ENCODE assay signal across 11 cellular contexts in the genomic region with DNA sequence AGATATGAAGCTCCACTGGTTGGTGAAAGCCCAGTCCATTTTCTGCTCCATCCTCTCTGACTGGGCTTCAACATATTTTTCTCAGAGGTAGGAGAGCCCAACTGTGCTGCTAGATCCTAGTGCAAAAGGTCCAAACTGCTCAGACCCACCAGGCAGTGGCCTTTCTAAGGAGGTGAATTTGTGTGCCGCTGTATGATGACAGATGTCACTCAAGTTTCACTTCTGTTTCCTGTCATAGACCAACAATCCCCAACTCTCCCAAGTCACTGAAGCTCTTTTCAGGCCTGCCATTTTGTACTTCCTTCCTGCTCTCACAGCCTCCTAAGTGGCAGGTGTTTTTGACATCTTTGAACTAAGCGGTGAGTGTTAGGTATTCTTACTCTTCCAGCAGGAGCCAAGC. TPM values are rescaled to one million over a fixed set of nuclear protein-coding genes. Genes with fewer than 3 reads are reported as not detected.
A peak's percentile ranks its signal among the peaks of the same experiment; 100 is the strongest.
DNase-seq lines count a peak whose midpoint lies in the region; ATAC-seq and TF ChIP-seq lines count a peak whose summit lies in the region.
"Had no signal": no experiment of that assay in that cellular context is flagged by ENCODE, and none has a peak within 500 bp of the region (broad histone marks: within the 10 kb centered on the region; RNA-seq: fewer than 3 reads in every experiment).

No MANE protein-coding gene starts in this region.

- H3K4me1 Mint-ChIP-seq in activated CD8-positive, alpha-beta memory T cell treated with anti-CD3 and anti-CD28 coated beads, Interleukin-2, amount 10 ng/mL, durations not matched to agents 7 days and 5 days, result peaks cover 53% of the 10 kb centered on the region

- H3K27me3 Mint-ChIP-seq in activated CD8-positive, alpha-beta memory T cell treated with anti-CD3 and anti-CD28 coated beads, Interleukin-2, amount 10 ng/mL, durations not matched to agents 7 days and 5 days, result peaks cover 7% of the 10 kb centered on the region

- no peak for TF ChIP-seq CTCF in spleen (IDR thresholded peaks at IDR 0.05 in 8 of 11, conservative IDR thresholded peaks at IDR 0.05 in 3 of 11)

- peak overlapping the region in 7 of 8 donors; percentile 41 to 78 (median 60) for H3K27ac ChIP-seq in spleen

- WGBS in spleen, 5 donors, result 15 to 37% (median 32%) methylated on average over 2 of the region's 2 CpGs

- peaks cover 2% of the 10 kb centered on the region for H3K9me3 Mint-ChIP-seq in activated CD8-positive, alpha-beta memory T cell treated with anti-CD3 and anti-CD28 coated beads, Interleukin-2, amount 10 ng/mL, durations not matched to agents 7 days and 5 days (ENCODE audit: low read depth)

- peak overlapping the region; percentile 91 for H3K27ac Mint-ChIP-seq in activated CD8-positive, alpha-beta memory T cell treated with anti-CD3 and anti-CD28 coated beads, Interleukin-2, amount 10 ng/mL, durations not matched to agents 7 days and 5 days
- H3K27ac Mint-ChIP-seq: activated naive CD8-positive, alpha-beta T cell had no signal

- ATAC-seq in activated CD8-positive, alpha-beta memory T cell treated with anti-CD3 and anti-CD28 coated beads, Interleukin-2, amount 10 ng/mL, durations not matched to agents 7 days and 5 days, result peak; percentile 66
- ATAC-seq in GM21723 (IDR thresholded peaks at IDR 0.05; ENCODE audit: unreplicated experiment), result peak; percentile 84
- ATAC-seq in HG03469 (IDR thresholded peaks at IDR 0.05; ENCODE audit: unreplicated experiment), result peak; percentile 70
- no peak for ATAC-seq in sciatic nerve
- ATAC-seq: Panc1 had no signal

- no peak for TF ChIP-seq POLR2A in spleen (IDR thresholded peaks at IDR 0.05)

- intact Hi-C loops in spleen (cut with DNase I; ENCODE audit: low total_unique reads), result no loop called here
- intact Hi-C loops in sciatic nerve (cut with DNase I), result no loop called here

- H3K36me3 Mint-ChIP-seq in activated CD8-positive, alpha-beta memory T cell treated with anti-CD3 and anti-CD28 coated beads, Interleukin-2, amount 10 ng/mL, durations not matched to agents 7 days and 5 days, result peaks cover 10% of the 10 kb centered on the region
- H3K36me3 Mint-ChIP-seq: activated naive CD8-positive, alpha-beta T cell had no signal

- H3K4me3 ChIP-seq in spleen, result no peak overlapping the region

- H3K4me1 ChIP-seq in spleen, result peaks cover 0 to 60% (median 29%) of the 10 kb centered on the region in 6 donors

- CTCF ChIA-PET in activated CD8-positive, alpha-beta memory T cell treated with anti-CD3 and anti-CD28 coated beads, Interleukin-2, amount 10 ng/mL, durations not matched to agents 7 days and 5 days (lab: Charles Lee), result interaction anchor here (1.0 to 4.8 kb wide), 7 partner anchors 12 to 325 kb away, joined by 3 to 49 read pairs (median 5); a partner anchor contains a TSS

- no peaks in the 10 kb centered on the region for H3K36me3 ChIP-seq in spleen

- H3K27me3 ChIP-seq in spleen (replicated peaks in 1 of 7), result peaks cover 0 to 22% (median 4%) of the 10 kb centered on the region in 7 donors

- peak; percentile 59 for DNase-seq in activated CD8-positive, alpha-beta memory T cell treated with anti-CD3 and anti-CD28 coated beads, Interleukin-2, amount 10 ng/mL, durations not matched to agents 7 days and 5 days
- no peak for DNase-seq in activated CD8-positive, alpha-beta memory T cell treated with anti-CD3 and anti-CD28 coated beads, Interleukin-2, amount 50 U/mL, for 4 hours
- DNase-seq in spleen (no peak), sciatic nerve (ENCODE audit: low spot score) (no peak), SKM-1 (lab: John Stamatoyannopoulos, UW; ENCODE audit: unreplicated experiment) (no peak), NCI-H1694 treated with DMSO at 0.1 percent for 48 hours (lab: John Stamatoyannopoulos, UW) (no peak)

- H3K4me3 Mint-ChIP-seq in activated CD8-positive, alpha-beta memory T cell treated with anti-CD3 and anti-CD28 coated beads, Interleukin-2, amount 10 ng/mL, durations not matched to agents 7 days and 5 days, result peak overlapping the region; percentile 35
- H3K4me3 Mint-ChIP-seq: activated naive CD8-positive, alpha-beta T cell had no signal

- no peaks in the 10 kb centered on the region for H3K9me3 ChIP-seq in spleen

RNA-seq across cellular contexts. Expression of a gene that starts 16.4 kb away (rescaled TPM):
- total RNA-seq in activated CD8-positive, alpha-beta memory T cell treated with anti-CD3 and anti-CD28 coated beads, Interleukin-2, amount 10 ng/mL, durations not matched to agents 7 days and 5 days, result 1 to 10 TPM in 1 of 2 experiments, under 1 TPM in 1; 0.75 to 2.1 TPM
- 10 to 100 TPM in 3 of 7 donors, 1 to 10 TPM in 3, under 1 TPM in 1; 0.89 to 19.9 (median 9.8) TPM for total RNA-seq in spleen
- 10 to 100 TPM in 1 of 3 donors, 1 to 10 TPM in 2; 7.6 to 15.6 (median 8.4) TPM for polyA plus RNA-seq in spleen
- total RNA-seq in sciatic nerve, result 81.6 TPM

RNA-seq across cellular contexts. Expression of a gene that starts 20.6 kb away (rescaled TPM):
- 1 to 10 TPM; 1.5 to 2.5 TPM for total RNA-seq in activated CD8-positive, alpha-beta memory T cell treated with anti-CD3 and anti-CD28 coated beads, Interleukin-2, amount 10 ng/mL, durations not matched to agents 7 days and 5 days
- total RNA-seq in spleen, result 10 to 100 TPM in 1 of 7 donors, 1 to 10 TPM in 6; 1.6 to 10.2 (median 4.8) TPM
- polyA plus RNA-seq in spleen, result 1 to 10 TPM; 3.1 to 7.2 (median 3.9) TPM
- 24.5 TPM for total RNA-seq in sciatic nerve

RNA-seq across cellular contexts. Expression of a gene that starts 26.5 kb away (rescaled TPM):
- not detected for total RNA-seq in activated CD8-positive, alpha-beta memory T cell treated with anti-CD3 and anti-CD28 coated beads, Interleukin-2, amount 10 ng/mL, durations not matched to agents 7 days and 5 days
- under 1 TPM in 2 of 7 donors, not detected in 5; 0.27 to 0.77 TPM for total RNA-seq in spleen
- under 1 TPM in 1 of 3 donors, not detected in 2; 0.10 TPM for polyA plus RNA-seq in spleen
- total RNA-seq in sciatic nerve, result not detected
- polyA plus RNA-seq: AG04450 had no signal
